In the genomic region with DNA sequence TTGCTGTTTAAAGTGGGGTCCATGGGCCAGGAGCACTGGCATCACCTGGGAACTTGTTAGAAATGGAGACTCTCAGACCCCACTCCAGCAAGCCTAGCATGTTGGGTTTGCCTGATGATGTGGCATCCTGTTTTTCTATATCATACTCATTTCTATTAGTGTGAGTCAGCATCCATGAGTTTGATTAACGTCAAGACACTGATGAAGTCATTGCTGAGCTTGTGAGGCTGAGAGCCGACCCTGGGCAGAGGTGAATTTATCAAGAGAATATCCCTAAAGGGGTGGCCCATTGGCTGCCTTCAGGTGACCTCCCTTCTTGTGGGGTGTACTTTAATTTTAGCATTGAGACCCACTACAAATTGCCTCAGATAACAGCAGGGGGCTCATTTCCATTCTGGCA, we compare ENCODE assay signal across 1 cellular context.
A peak's percentile ranks its signal among the peaks of the same experiment; 100 is the strongest.
TF ChIP-seq lines count a peak whose summit lies in the region.

No MANE protein-coding gene starts in this region.

TF ChIP-seq in IMR-90, 13 proteins besides CTCF, POLR2A, EP300 and RAD21 (continued from another document):
- TF ChIP-seq, protein P1, sequence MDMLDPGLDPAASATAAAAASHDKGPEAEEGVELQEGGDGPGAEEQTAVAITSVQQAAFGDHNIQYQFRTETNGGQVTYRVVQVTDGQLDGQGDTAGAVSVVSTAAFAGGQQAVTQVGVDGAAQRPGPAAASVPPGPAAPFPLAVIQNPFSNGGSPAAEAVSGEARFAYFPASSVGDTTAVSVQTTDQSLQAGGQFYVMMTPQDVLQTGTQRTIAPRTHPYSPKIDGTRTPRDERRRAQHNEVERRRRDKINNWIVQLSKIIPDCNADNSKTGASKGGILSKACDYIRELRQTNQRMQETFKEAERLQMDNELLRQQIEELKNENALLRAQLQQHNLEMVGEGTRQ (IDR thresholded peaks at IDR 0.05; ENCODE audit: low read depth, low read length), result no peak
- no peak for TF ChIP-seq BHLHE40 (IDR thresholded peaks at IDR 0.05; ENCODE audit: low read depth, low read length)
- TF ChIP-seq SMC3 (IDR thresholded peaks at IDR 0.05; ENCODE audit: low read depth, low read length), result no peak
- peak; percentile 58 for TF ChIP-seq FOS (IDR thresholded peaks at IDR 0.05; ENCODE audit: low read depth, low read length)
- TF ChIP-seq RFX5 (IDR thresholded peaks at IDR 0.05; ENCODE audit: low read depth, low read length), result no peak
- TF ChIP-seq MAZ (IDR thresholded peaks at IDR 0.05; ENCODE audit: borderline replicate concordance, low read depth, low read length), result no peak
- no peak for TF ChIP-seq CHD1 (IDR thresholded peaks at IDR 0.05; ENCODE audit: low read depth, low read length)
